25 cellular contexts compared by ENCODE assay signal in the genomic region with DNA sequence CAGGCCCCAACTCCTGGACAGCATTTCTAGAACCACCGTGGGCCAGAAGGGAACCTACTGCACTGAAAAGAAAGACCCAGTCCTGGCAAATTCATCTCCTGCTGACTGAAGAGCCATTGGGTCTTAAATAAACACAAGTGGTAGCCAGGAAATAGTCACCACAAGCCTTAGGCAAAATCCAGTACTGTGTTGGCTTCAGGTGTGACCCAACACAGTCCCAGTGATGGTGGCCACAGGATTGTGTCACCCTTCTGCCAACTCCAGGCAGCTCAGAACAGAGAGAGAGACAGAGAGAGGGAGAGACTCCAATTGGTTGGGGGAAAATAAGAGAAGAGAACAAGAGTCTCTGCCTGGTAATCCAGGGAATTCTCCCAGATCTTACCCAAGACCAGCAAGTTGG.
"Had no signal": no experiment of that assay in that cellular context is flagged by ENCODE, and none has a peak within 500 bp of the region (broad histone marks: within the 10 kb centered on the region; RNA-seq: fewer than 3 reads in every experiment).

No MANE protein-coding gene starts in this region.

- H3K36me3 Mint-ChIP-seq: activated CD8-positive, alpha-beta memory T cell treated with anti-CD3 and anti-CD28 coated beads, Interleukin-2, amount 10 ng/mL, durations not matched to agents 7 days and 5 days; WTC11 had no signal

- H3K9me3 ChIP-seq: ascending aorta, body of pancreas, Peyer's patch had no signal

- DNase-seq: activated CD4-positive, alpha-beta T cell treated with anti-CD3 and anti-CD28 coated beads for 48 hours; activated CD4-positive, alpha-beta T cell treated with anti-CD3 and anti-CD28 coated beads, Interleukin-2, amount 50 U/mL, for 48 hours; activated CD4-positive, CD25-positive, alpha-beta regulatory T cell treated with anti-CD3 and anti-CD28 coated beads, Interleukin-2, amount 50 U/mL, for 72 hours; activated CD8-positive, alpha-beta memory T cell treated with anti-CD3 and anti-CD28 coated beads, Interleukin-2, amount 10 ng/mL, durations not matched to agents 7 days and 5 days; activated effector memory CD4-positive, alpha-beta T cell treated with anti-CD3 and anti-CD28 coated beads, Interleukin-2, amount 50 U/mL, for 16 hours; activated naive CD4-positive, alpha-beta T cell treated with Interleukin-2 at 50 U/mL for 16 hours; activated naive CD8-positive, alpha-beta T cell treated with anti-CD3 and anti-CD28 coated beads, Interleukin-2, amount 50 U/mL, for 24 hours; activated T-cell treated with anti-CD3 and anti-CD28 coated beads, Interleukin-2, amount 50 U/mL, for 24 hours; amniotic stem cell; body of pancreas; Karpas-422; NCI-H1092; NCI-H1417; NCI-H1694; NCI-H2029 treated with DMSO at 0.1 percent for 48 hours; NCI-H69; Peyer's patch; SHP77 treated with DMSO at 0.1 percent for 48 hours; T-helper 17 cell; T-helper 9 cell had no signal

- H3K27me3 ChIP-seq: ascending aorta, body of pancreas, cardiac muscle cell, Peyer's patch had no signal

- H3K9me3 Mint-ChIP-seq: WTC11 had no signal

- H3K27ac Mint-ChIP-seq: activated CD8-positive, alpha-beta memory T cell treated with anti-CD3 and anti-CD28 coated beads, Interleukin-2, amount 10 ng/mL, durations not matched to agents 7 days and 5 days; activated naive CD8-positive, alpha-beta T cell treated with anti-CD3 and anti-CD28 coated beads, Interleukin-2, amount 50 U/mL, for 24 hours; activated T-cell treated with anti-CD3 and anti-CD28 coated beads, Interleukin-2, amount 50 U/mL, for 24 hours; activated T-helper 1 cell treated with anti-CD3 and anti-CD28 coated beads, Interleukin-12 subunit alpha, Interleukin-12 subunit beta, Interleukin-2, Interleukin-4 antibody, amounts not matched to agents 30 ng/mL and 10 ng/mL and 1 ng/mL, durations not matched to agents 14 hours and 24 hours and 36 hours; T-helper 17 cell; WTC11 had no signal

- H3K4me1 Mint-ChIP-seq: activated CD8-positive, alpha-beta memory T cell treated with anti-CD3 and anti-CD28 coated beads, Interleukin-2, amount 10 ng/mL, durations not matched to agents 7 days and 5 days; activated naive CD8-positive, alpha-beta T cell treated with anti-CD3 and anti-CD28 coated beads, Interleukin-2, amount 50 U/mL, for 24 hours; WTC11 had no signal

- ATAC-seq: activated CD8-positive, alpha-beta memory T cell treated with anti-CD3 and anti-CD28 coated beads, Interleukin-2, amount 10 ng/mL, durations not matched to agents 7 days and 5 days; activated naive CD8-positive, alpha-beta T cell treated with anti-CD3 and anti-CD28 coated beads, Interleukin-2, amount 50 U/mL, for 24 hours; body of pancreas; T-helper 17 cell; WTC11 had no signal

- H3K4me3 Mint-ChIP-seq: activated CD8-positive, alpha-beta memory T cell treated with anti-CD3 and anti-CD28 coated beads, Interleukin-2, amount 10 ng/mL, durations not matched to agents 7 days and 5 days; activated naive CD8-positive, alpha-beta T cell treated with anti-CD3 and anti-CD28 coated beads, Interleukin-2, amount 50 U/mL, for 24 hours; activated T-cell treated with anti-CD3 and anti-CD28 coated beads, Interleukin-2, amount 50 U/mL, for 24 hours; activated T-helper 1 cell treated with anti-CD3 and anti-CD28 coated beads, Interleukin-12 subunit alpha, Interleukin-12 subunit beta, Interleukin-2, Interleukin-4 antibody, amounts not matched to agents 30 ng/mL and 10 ng/mL and 1 ng/mL, durations not matched to agents 14 hours and 24 hours and 36 hours; T-helper 17 cell; WTC11 had no signal

- H3K4me3 ChIP-seq: ascending aorta, body of pancreas, cardiac muscle cell, K562, Peyer's patch had no signal

- H3K27me3 Mint-ChIP-seq: activated CD8-positive, alpha-beta memory T cell treated with anti-CD3 and anti-CD28 coated beads, Interleukin-2, amount 10 ng/mL, durations not matched to agents 7 days and 5 days; activated naive CD8-positive, alpha-beta T cell treated with anti-CD3 and anti-CD28 coated beads, Interleukin-2, amount 50 U/mL, for 24 hours; activated T-cell treated with anti-CD3 and anti-CD28 coated beads, Interleukin-2, amount 50 U/mL, for 24 hours; T-helper 17 cell had no signal

- H3K36me3 ChIP-seq: ascending aorta, cardiac muscle cell had no signal

- H3K4me1 ChIP-seq: ascending aorta, body of pancreas, Peyer's patch had no signal

- H3K27ac ChIP-seq: ascending aorta, body of pancreas, cardiac muscle cell, Peyer's patch had no signal
